In genomic region chr22:41340357-41340756, GRCh38 we compare ENCODE assay signal across 1 cellular context.
TF ChIP-seq lines count a peak whose summit lies in the region.

No MANE protein-coding gene starts in this region.

TF ChIP-seq in IMR-90, 13 proteins besides CTCF, POLR2A, EP300 and RAD21:
- TF ChIP-seq RCOR1 (IDR thresholded peaks at IDR 0.05; ENCODE audit: insufficient replicate concordance, low read length): no peak
- TF ChIP-seq USF2 (IDR thresholded peaks at IDR 0.05; ENCODE audit: low read depth, low read length): no peak
- no peak for TF ChIP-seq ELK1 (IDR thresholded peaks at IDR 0.05; ENCODE audit: borderline replicate concordance, low read depth, low read length)
- TF ChIP-seq MAZ (IDR thresholded peaks at IDR 0.05; ENCODE audit: borderline replicate concordance, low read depth, low read length): no peak
- TF ChIP-seq FOS (IDR thresholded peaks at IDR 0.05; ENCODE audit: low read depth, low read length): no peak
- no peak for TF ChIP-seq NFE2L2 (IDR thresholded peaks at IDR 0.05; ENCODE audit: low read depth, low read length)
- TF ChIP-seq BHLHE40 (IDR thresholded peaks at IDR 0.05; ENCODE audit: low read depth, low read length): no peak
- no peak for TF ChIP-seq CEBPB (IDR thresholded peaks at IDR 0.05; ENCODE audit: low read depth, low read length)
- no peak for TF ChIP-seq RFX5 (IDR thresholded peaks at IDR 0.05; ENCODE audit: low read depth, low read length)
- TF ChIP-seq MAFK (IDR thresholded peaks at IDR 0.05; ENCODE audit: low read depth, low read length): no peak
- TF ChIP-seq CHD1 (IDR thresholded peaks at IDR 0.05; ENCODE audit: low read depth, low read length): no peak
- no peak for TF ChIP-seq SMC3 (IDR thresholded peaks at IDR 0.05; ENCODE audit: low read depth, low read length)
- TF ChIP-seq MXI1 (IDR thresholded peaks at IDR 0.05; ENCODE audit: borderline replicate concordance, low read depth, low read length): no peak
